Comparison of ENCODE assay signal across 31 cellular contexts in genomic region chr7:49643750-49644149, GRCh38.
"Had no signal": no experiment of that assay in that cellular context is flagged by ENCODE, and none has a peak within 500 bp of the region (broad histone marks: within the 10 kb centered on the region; RNA-seq: fewer than 3 reads in every experiment).

No MANE protein-coding gene starts in this region.

- FAIRE-seq: colon had no signal

- H3K27me3 Mint-ChIP-seq: activated CD4-positive, alpha-beta memory T cell treated with anti-CD3 and anti-CD28 coated beads for 36 hours; activated CD4-positive, alpha-beta T cell treated with anti-CD3 and anti-CD28 coated beads for 36 hours; activated CD4-positive, alpha-beta T cell treated with anti-CD3 and anti-CD28 coated beads, Interleukin-2, amount 10 ng/mL, durations not matched to agents 24 days and 14 days; activated CD8-positive, alpha-beta memory T cell treated with anti-CD3 and anti-CD28 coated beads, Interleukin-2, amount 10 ng/mL, durations not matched to agents 7 days and 5 days; activated naive CD4-positive, alpha-beta T cell treated with anti-CD3 and anti-CD28 coated beads, Interleukin-2, amount 50 U/mL, for 24 hours; activated naive CD8-positive, alpha-beta T cell treated with anti-CD3 and anti-CD28 coated beads for 36 hours; activated naive CD8-positive, alpha-beta T cell treated with anti-CD3 and anti-CD28 coated beads, Interleukin-2, amount 50 U/mL, for 24 hours; T-helper 17 cell had no signal

- H3K27ac ChIP-seq: adrenal gland, body of pancreas, esophagus squamous epithelium, gastroesophageal sphincter had no signal

- H3K9me3 Mint-ChIP-seq: activated CD4-positive, alpha-beta memory T cell treated with anti-CD3 and anti-CD28 coated beads for 36 hours; activated CD4-positive, alpha-beta T cell treated with anti-CD3 and anti-CD28 coated beads, Interleukin-2, amount 10 ng/mL, durations not matched to agents 24 days and 14 days; activated naive CD4-positive, alpha-beta T cell treated with anti-CD3 and anti-CD28 coated beads for 36 hours; activated naive CD8-positive, alpha-beta T cell treated with anti-CD3 and anti-CD28 coated beads for 36 hours; activated naive CD8-positive, alpha-beta T cell treated with anti-CD3 and anti-CD28 coated beads, Interleukin-2, amount 50 U/mL, for 24 hours; activated T-helper 1 cell treated with anti-CD3 and anti-CD28 coated beads, Interleukin-12 subunit alpha, Interleukin-12 subunit beta, Interleukin-2, Interleukin-4 antibody, amounts not matched to agents 30 ng/mL and 10 ng/mL and 1 ng/mL, durations not matched to agents 14 hours and 24 hours and 36 hours; activated T-helper 2 cell treated with anti-CD3 and anti-CD28 coated beads, Interferon-gamma antibody, Interleukin-2, Interleukin-4, amounts not matched to agents 10 μg/mL and 5 μg/mL and 100 μg/mL, durations not matched to agents 14 hours and 24 hours and 36 hours had no signal

- H3K4me1 ChIP-seq: adrenal gland, body of pancreas, gastroesophageal sphincter had no signal

- H3K36me3 ChIP-seq: adrenal gland, esophagus squamous epithelium, gastroesophageal sphincter had no signal

- H3K4me3 ChIP-seq: adrenal gland, body of pancreas, esophagus squamous epithelium, gastroesophageal sphincter had no signal

- DNase-seq: activated CD4-positive, alpha-beta memory T cell treated with anti-CD3 and anti-CD28 coated beads for 36 hours; activated CD4-positive, alpha-beta T cell treated with anti-CD3 and anti-CD28 coated beads for 36 hours; activated CD4-positive, alpha-beta T cell treated with anti-CD3 and anti-CD28 coated beads, Interleukin-2, amount 10 ng/mL, durations not matched to agents 24 days and 14 days; activated CD4-positive, CD25-positive, alpha-beta regulatory T cell; activated CD4-positive, CD25-positive, alpha-beta regulatory T cell treated with anti-CD3 and anti-CD28 coated beads, Interleukin-2, amount 50 U/mL, for 72 hours; activated CD8-positive, alpha-beta memory T cell treated with anti-CD3 and anti-CD28 coated beads, Interleukin-2, amount 10 ng/mL, durations not matched to agents 7 days and 5 days; activated CD8-positive, alpha-beta memory T cell treated with anti-CD3 and anti-CD28 coated beads, Interleukin-2, amount 50 U/mL, for 4 hours; activated CD8-positive, alpha-beta T cell treated with anti-CD3 and anti-CD28 coated beads, Interleukin-2, amount 10 ng/mL, durations not matched to agents 7 days and 5 days; activated effector memory CD4-positive, alpha-beta T cell treated with anti-CD3 and anti-CD28 coated beads, Interleukin-2, amount 50 U/mL, for 16 hours; activated naive CD4-positive, alpha-beta T cell treated with anti-CD3 and anti-CD28 coated beads for 36 hours; activated naive CD8-positive, alpha-beta T cell treated with anti-CD3 and anti-CD28 coated beads for 36 hours; activated naive CD8-positive, alpha-beta T cell treated with anti-CD3 and anti-CD28 coated beads, Interleukin-2, amount 50 U/mL, for 24 hours; activated T-cell treated with anti-CD3 and anti-CD28 coated beads, Interleukin-2, amount 50 U/mL, for 1 hour; activated T-cell treated with anti-CD3 and anti-CD28 coated beads, Interleukin-2, amount 50 U/mL, for 48 hours; adrenal gland; aorta; cortex of kidney; dermis blood vessel endothelial cell; effector CD8-positive, alpha-beta T cell; esophagus squamous epithelium; foreskin melanocyte; T-helper 1 cell; T-helper 17 cell; T1000 had no signal

- H3K27ac Mint-ChIP-seq: activated CD4-positive, alpha-beta memory T cell treated with anti-CD3 and anti-CD28 coated beads for 36 hours; activated CD4-positive, alpha-beta T cell treated with anti-CD3 and anti-CD28 coated beads for 36 hours; activated CD4-positive, alpha-beta T cell treated with anti-CD3 and anti-CD28 coated beads, Interleukin-2, amount 10 ng/mL, durations not matched to agents 24 days and 14 days; activated CD8-positive, alpha-beta memory T cell treated with anti-CD3 and anti-CD28 coated beads, Interleukin-2, amount 10 ng/mL, durations not matched to agents 7 days and 5 days; activated CD8-positive, alpha-beta T cell treated with anti-CD3 and anti-CD28 coated beads, Interleukin-2, amount 10 ng/mL, durations not matched to agents 7 days and 5 days; activated naive CD4-positive, alpha-beta T cell treated with anti-CD3 and anti-CD28 coated beads for 36 hours; activated naive CD4-positive, alpha-beta T cell treated with anti-CD3 and anti-CD28 coated beads, Interleukin-2, amount 50 U/mL, for 24 hours; activated naive CD8-positive, alpha-beta T cell treated with anti-CD3 and anti-CD28 coated beads for 36 hours; activated naive CD8-positive, alpha-beta T cell treated with anti-CD3 and anti-CD28 coated beads, Interleukin-2, amount 50 U/mL, for 24 hours; activated T-helper 1 cell treated with anti-CD3 and anti-CD28 coated beads, Interleukin-12 subunit alpha, Interleukin-12 subunit beta, Interleukin-2, Interleukin-4 antibody, amounts not matched to agents 30 ng/mL and 10 ng/mL and 1 ng/mL, durations not matched to agents 14 hours and 24 hours and 36 hours; activated T-helper 2 cell treated with anti-CD3 and anti-CD28 coated beads, Interferon-gamma antibody, Interleukin-2, Interleukin-4, amounts not matched to agents 10 μg/mL and 5 μg/mL and 100 μg/mL, durations not matched to agents 14 hours and 24 hours and 36 hours; T-helper 17 cell; T-helper 2 cell treated with Interferon-gamma antibody and Interleukin-4, amounts not matched to agents 5 μg/mL and 100 μg/mL, for 36 hours had no signal

- H3K27me3 ChIP-seq: adrenal gland, body of pancreas, esophagus squamous epithelium, gastroesophageal sphincter had no signal

- H3K4me3 Mint-ChIP-seq: activated CD4-positive, alpha-beta memory T cell treated with anti-CD3 and anti-CD28 coated beads for 36 hours; activated CD4-positive, alpha-beta T cell treated with anti-CD3 and anti-CD28 coated beads for 36 hours; activated CD4-positive, alpha-beta T cell treated with anti-CD3 and anti-CD28 coated beads, Interleukin-2, amount 10 ng/mL, durations not matched to agents 24 days and 14 days; activated CD8-positive, alpha-beta memory T cell treated with anti-CD3 and anti-CD28 coated beads, Interleukin-2, amount 10 ng/mL, durations not matched to agents 7 days and 5 days; activated CD8-positive, alpha-beta T cell treated with anti-CD3 and anti-CD28 coated beads, Interleukin-2, amount 10 ng/mL, durations not matched to agents 7 days and 5 days; activated naive CD4-positive, alpha-beta T cell treated with anti-CD3 and anti-CD28 coated beads for 36 hours; activated naive CD4-positive, alpha-beta T cell treated with anti-CD3 and anti-CD28 coated beads, Interleukin-2, amount 50 U/mL, for 24 hours; activated naive CD8-positive, alpha-beta T cell treated with anti-CD3 and anti-CD28 coated beads for 36 hours; activated naive CD8-positive, alpha-beta T cell treated with anti-CD3 and anti-CD28 coated beads, Interleukin-2, amount 50 U/mL, for 24 hours; activated T-helper 1 cell treated with anti-CD3 and anti-CD28 coated beads, Interleukin-12 subunit alpha, Interleukin-12 subunit beta, Interleukin-2, Interleukin-4 antibody, amounts not matched to agents 30 ng/mL and 10 ng/mL and 1 ng/mL, durations not matched to agents 14 hours and 24 hours and 36 hours; T-helper 17 cell; T-helper 2 cell treated with Interferon-gamma antibody and Interleukin-4, amounts not matched to agents 5 μg/mL and 100 μg/mL, for 36 hours had no signal

- H3K4me1 Mint-ChIP-seq: activated CD4-positive, alpha-beta T cell treated with anti-CD3 and anti-CD28 coated beads, Interleukin-2, amount 10 ng/mL, durations not matched to agents 24 days and 14 days; activated CD8-positive, alpha-beta memory T cell treated with anti-CD3 and anti-CD28 coated beads, Interleukin-2, amount 10 ng/mL, durations not matched to agents 7 days and 5 days; activated naive CD4-positive, alpha-beta T cell treated with anti-CD3 and anti-CD28 coated beads, Interleukin-2, amount 50 U/mL, for 24 hours; activated naive CD8-positive, alpha-beta T cell treated with anti-CD3 and anti-CD28 coated beads for 36 hours; T-helper 17 cell had no signal

- H3K9me3 ChIP-seq: adrenal gland, body of pancreas, esophagus squamous epithelium, gastroesophageal sphincter had no signal

- ATAC-seq: activated CD4-positive, alpha-beta T cell treated with anti-CD3 and anti-CD28 coated beads for 36 hours; activated CD8-positive, alpha-beta memory T cell treated with anti-CD3 and anti-CD28 coated beads, Interleukin-2, amount 10 ng/mL, durations not matched to agents 7 days and 5 days; activated CD8-positive, alpha-beta T cell treated with anti-CD3 and anti-CD28 coated beads, Interleukin-2, amount 10 ng/mL, durations not matched to agents 7 days and 5 days; activated naive CD8-positive, alpha-beta T cell treated with anti-CD3 and anti-CD28 coated beads, Interleukin-2, amount 50 U/mL, for 24 hours; body of pancreas; gastroesophageal sphincter; T-helper 17 cell had no signal

- H3K36me3 Mint-ChIP-seq: activated CD4-positive, alpha-beta memory T cell treated with anti-CD3 and anti-CD28 coated beads for 36 hours; activated CD8-positive, alpha-beta memory T cell treated with anti-CD3 and anti-CD28 coated beads, Interleukin-2, amount 10 ng/mL, durations not matched to agents 7 days and 5 days; activated naive CD4-positive, alpha-beta T cell treated with anti-CD3 and anti-CD28 coated beads, Interleukin-2, amount 50 U/mL, for 24 hours; activated naive CD8-positive, alpha-beta T cell treated with anti-CD3 and anti-CD28 coated beads for 36 hours had no signal
